ENCODE assay signal across 8 cellular contexts in genomic region chr19:6110360-6110977, GRCh38. TPM values are rescaled to one million over a fixed set of nuclear protein-coding genes. Genes with fewer than 3 reads are reported as not detected.
DNase-seq lines count a peak whose midpoint lies in the region; ATAC-seq and TF ChIP-seq lines count a peak whose summit lies in the region.

Gene RFX2, minus strand, starts transcription at chr19:6110500. Its CDS starts 63,004 bp downstream, at chr19:6047496.

- peak; percentile 93 for ATAC-seq in HG02610 (IDR thresholded peaks at IDR 0.05; ENCODE audit: unreplicated experiment)

- no peak for TF ChIP-seq EP300 in suprapubic skin (IDR thresholded peaks at IDR 0.05)

- H3K4me3 ChIP-seq in SK-N-MC (peak within 1 kb of the TSS; percentile 87), suprapubic skin (peak within 1 kb of the TSS; percentile 91)

- peak within 1 kb of the TSS; percentile 70 for H3K9ac ChIP-seq in SK-N-MC (ENCODE audit: insufficient read length)

- no peak for TF ChIP-seq CTCF in GM10266 (IDR thresholded peaks at IDR 0.05; ENCODE audit: control insufficient read depth, insufficient read depth, low read depth, missing control alignments)
- no peak for TF ChIP-seq CTCF in suprapubic skin (IDR thresholded peaks at IDR 0.05)

- DNase-seq in GM10266 (ENCODE audit: extremely low spot score) (peak; percentile 99), NCI-H1092 (lab: John Stamatoyannopoulos, UW) (peak; percentile 99), SK-N-MC (ENCODE audit: low read depth, low spot score) (peak; percentile 93), globus pallidus (ENCODE audit: low spot score) (peak; percentile 98), occipital lobe (lab: John Stamatoyannopoulos, UW) (peak; percentile 99), suprapubic skin (ENCODE audit: low spot score in 2 of 2) (peak; percentile 99)
- DNase-seq in activated naive CD4-positive, alpha-beta T cell treated with anti-CD3 and anti-CD28 coated beads, Interleukin-2, amount 50 U/mL, for 16 hours: peak; percentile 99

- peaks cover 27% of the 10 kb centered on the region for H3K4me1 ChIP-seq in suprapubic skin

- WGBS in suprapubic skin: 0% methylated on average over 11 of the region's 75 CpGs

- peak in 1 of 2 donors; percentile 88 for TF ChIP-seq POLR2A in suprapubic skin (IDR thresholded peaks at IDR 0.05)

- H3K36me3 ChIP-seq in SK-N-MC (ENCODE audit: insufficient read depth, low read length) (no peaks in the 10 kb centered on the region), suprapubic skin (no peaks in the 10 kb centered on the region)

- no peaks in the 10 kb centered on the region for H3K9me3 ChIP-seq in SK-N-MC (ENCODE audit: low read depth, low read length)
- no peaks in the 10 kb centered on the region for H3K9me3 ChIP-seq in suprapubic skin

- H3K27me3 ChIP-seq in suprapubic skin: no peaks in the 10 kb centered on the region

- H3K27ac ChIP-seq in SK-N-MC (no peak within 1 kb of the TSS), suprapubic skin (peak within 1 kb of the TSS; percentile 88)

RNA-seq across cellular contexts. Expression of gene RFX2, which starts in this region (rescaled TPM):
- total RNA-seq in occipital lobe: 5.6 TPM
- 10 to 100 TPM; 28.8 to 62.0 (median 43.5) TPM for total RNA-seq in suprapubic skin
